18 cellular contexts compared by ENCODE assay signal in genomic region chr2:12539771-12540170, GRCh38.
"Had no signal": no experiment of that assay in that cellular context is flagged by ENCODE, and none has a peak within 500 bp of the region (broad histone marks: within the 10 kb centered on the region; RNA-seq: fewer than 3 reads in every experiment).

No MANE protein-coding gene starts in this region.

- H3K27ac ChIP-seq: left lung, thoracic aorta, vagina had no signal

- H3K36me3 ChIP-seq: left lung, stomach, thoracic aorta, vagina had no signal

- H3K9me3 ChIP-seq: left lung, stomach, thoracic aorta, vagina had no signal

- ATAC-seq: activated CD4-positive, CD25-positive, alpha-beta regulatory T cell treated with anti-CD3 and anti-CD28 coated beads, Interleukin-2, amount 50 U/mL, for 24 hours; activated CD8-positive, alpha-beta memory T cell treated with anti-CD3 and anti-CD28 coated beads, Interleukin-2, amount 10 ng/mL, durations not matched to agents 7 days and 5 days; esophagus mucosa; left lung had no signal

- H3K9me3 Mint-ChIP-seq: activated naive CD8-positive, alpha-beta T cell treated with anti-CD3 and anti-CD28 coated beads for 36 hours; activated T-cell treated with anti-CD3 and anti-CD28 coated beads, Interleukin-2, amount 50 U/mL, for 24 hours; immature natural killer cell; T-helper 2 cell treated with Interferon-gamma antibody and Interleukin-4, amounts not matched to agents 5 μg/mL and 100 μg/mL, for 36 hours had no signal

- FAIRE-seq: endometrium had no signal

- H3K27me3 ChIP-seq: left lung, stomach, vagina had no signal

- H3K4me3 Mint-ChIP-seq: activated CD8-positive, alpha-beta memory T cell treated with anti-CD3 and anti-CD28 coated beads, Interleukin-2, amount 10 ng/mL, durations not matched to agents 7 days and 5 days; activated naive CD8-positive, alpha-beta T cell treated with anti-CD3 and anti-CD28 coated beads for 36 hours; activated T-cell treated with anti-CD3 and anti-CD28 coated beads, Interleukin-2, amount 50 U/mL, for 24 hours; immature natural killer cell; T-helper 2 cell treated with Interferon-gamma antibody and Interleukin-4, amounts not matched to agents 5 μg/mL and 100 μg/mL, for 36 hours had no signal

- H3K27ac Mint-ChIP-seq: activated CD8-positive, alpha-beta memory T cell treated with anti-CD3 and anti-CD28 coated beads, Interleukin-2, amount 10 ng/mL, durations not matched to agents 7 days and 5 days; activated naive CD8-positive, alpha-beta T cell treated with anti-CD3 and anti-CD28 coated beads for 36 hours; activated T-cell treated with anti-CD3 and anti-CD28 coated beads, Interleukin-2, amount 50 U/mL, for 24 hours; T-helper 2 cell treated with Interferon-gamma antibody and Interleukin-4, amounts not matched to agents 5 μg/mL and 100 μg/mL, for 36 hours had no signal

- H3K4me1 Mint-ChIP-seq: activated CD8-positive, alpha-beta memory T cell treated with anti-CD3 and anti-CD28 coated beads, Interleukin-2, amount 10 ng/mL, durations not matched to agents 7 days and 5 days; immature natural killer cell had no signal

- H3K27me3 Mint-ChIP-seq: activated naive CD8-positive, alpha-beta T cell treated with anti-CD3 and anti-CD28 coated beads for 36 hours; activated T-cell treated with anti-CD3 and anti-CD28 coated beads, Interleukin-2, amount 50 U/mL, for 24 hours had no signal

- H3K4me3 ChIP-seq: left lung, stomach, thoracic aorta, vagina had no signal

- DNase-seq: activated CD4-positive, alpha-beta T cell treated with anti-CD3 and anti-CD28 coated beads, Interleukin-2, amount 50 U/mL, for 48 hours; activated CD8-positive, alpha-beta memory T cell treated with anti-CD3 and anti-CD28 coated beads, Interleukin-2, amount 10 ng/mL, durations not matched to agents 7 days and 5 days; activated effector memory CD4-positive, alpha-beta T cell treated with anti-CD3 and anti-CD28 coated beads, Interleukin-2, amount 50 U/mL, for 16 hours; activated naive CD8-positive, alpha-beta T cell treated with anti-CD3 and anti-CD28 coated beads for 36 hours; activated T-cell treated with anti-CD3 and anti-CD28 coated beads, Interleukin-2, amount 50 U/mL, for 24 hours; anterior cingulate cortex; immature natural killer cell; left lung; mesenchymal stem cell; stimulated activated CD4-positive, alpha-beta T cell treated with anti-CD3 and anti-CD28 coated beads, Interleukin-15, amount 100 ng/mL, for 24 hours; stimulated activated CD4-positive, alpha-beta T cell treated with anti-CD3 and anti-CD28 coated beads, Interleukin-4, amount 100 ng/mL, for 24 hours; stomach had no signal

- H3K36me3 Mint-ChIP-seq: activated CD8-positive, alpha-beta memory T cell treated with anti-CD3 and anti-CD28 coated beads, Interleukin-2, amount 10 ng/mL, durations not matched to agents 7 days and 5 days; activated naive CD8-positive, alpha-beta T cell treated with anti-CD3 and anti-CD28 coated beads for 36 hours; immature natural killer cell had no signal
